Comparison of ENCODE assay signal across 1 cellular context in the genomic region with DNA sequence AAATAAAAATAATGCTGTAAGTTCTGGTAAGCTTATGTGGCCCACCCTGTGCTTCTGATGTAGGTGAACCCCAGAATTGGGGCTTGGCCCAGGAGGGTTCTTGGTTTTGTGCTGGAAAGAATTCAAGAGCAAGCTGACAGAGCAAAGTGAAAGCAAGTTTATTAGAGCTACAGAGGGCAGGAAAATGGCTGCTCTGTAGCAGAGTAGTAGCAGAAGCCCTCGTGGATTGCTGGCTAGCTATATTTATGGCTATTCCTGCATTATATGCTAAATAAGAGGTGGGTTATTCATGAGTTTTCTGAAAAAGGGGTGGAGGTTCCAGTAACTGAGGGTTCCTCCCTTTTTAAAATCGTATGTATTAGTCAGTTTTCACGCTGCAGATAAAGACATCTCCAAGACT.
TF ChIP-seq lines count a peak whose summit lies in the region.

No MANE protein-coding gene starts in this region.

TF ChIP-seq in IMR-90, 13 proteins besides CTCF, POLR2A, EP300 and RAD21 (continued from another document):
- TF ChIP-seq, protein P1, sequence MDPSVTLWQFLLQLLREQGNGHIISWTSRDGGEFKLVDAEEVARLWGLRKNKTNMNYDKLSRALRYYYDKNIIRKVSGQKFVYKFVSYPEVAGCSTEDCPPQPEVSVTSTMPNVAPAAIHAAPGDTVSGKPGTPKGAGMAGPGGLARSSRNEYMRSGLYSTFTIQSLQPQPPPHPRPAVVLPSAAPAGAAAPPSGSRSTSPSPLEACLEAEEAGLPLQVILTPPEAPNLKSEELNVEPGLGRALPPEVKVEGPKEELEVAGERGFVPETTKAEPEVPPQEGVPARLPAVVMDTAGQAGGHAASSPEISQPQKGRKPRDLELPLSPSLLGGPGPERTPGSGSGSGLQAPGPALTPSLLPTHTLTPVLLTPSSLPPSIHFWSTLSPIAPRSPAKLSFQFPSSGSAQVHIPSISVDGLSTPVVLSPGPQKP (IDR thresholded peaks at IDR 0.05; ENCODE audit: borderline replicate concordance, low read depth, low read length), result no peak
- TF ChIP-seq, protein P2, sequence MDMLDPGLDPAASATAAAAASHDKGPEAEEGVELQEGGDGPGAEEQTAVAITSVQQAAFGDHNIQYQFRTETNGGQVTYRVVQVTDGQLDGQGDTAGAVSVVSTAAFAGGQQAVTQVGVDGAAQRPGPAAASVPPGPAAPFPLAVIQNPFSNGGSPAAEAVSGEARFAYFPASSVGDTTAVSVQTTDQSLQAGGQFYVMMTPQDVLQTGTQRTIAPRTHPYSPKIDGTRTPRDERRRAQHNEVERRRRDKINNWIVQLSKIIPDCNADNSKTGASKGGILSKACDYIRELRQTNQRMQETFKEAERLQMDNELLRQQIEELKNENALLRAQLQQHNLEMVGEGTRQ (IDR thresholded peaks at IDR 0.05; ENCODE audit: low read depth, low read length), result no peak
- TF ChIP-seq RCOR1 (IDR thresholded peaks at IDR 0.05; ENCODE audit: insufficient replicate concordance, low read length) (no peak), MXI1 (IDR thresholded peaks at IDR 0.05; ENCODE audit: borderline replicate concordance, low read depth, low read length) (no peak), FOS (IDR thresholded peaks at IDR 0.05; ENCODE audit: low read depth, low read length) (no peak), BHLHE40 (IDR thresholded peaks at IDR 0.05; ENCODE audit: low read depth, low read length) (no peak), MAFK (IDR thresholded peaks at IDR 0.05; ENCODE audit: low read depth, low read length) (no peak), MAZ (IDR thresholded peaks at IDR 0.05; ENCODE audit: borderline replicate concordance, low read depth, low read length) (no peak), CHD1 (IDR thresholded peaks at IDR 0.05; ENCODE audit: low read depth, low read length) (no peak), CEBPB (IDR thresholded peaks at IDR 0.05; ENCODE audit: low read depth, low read length) (no peak)
